ENCODE assay signal across 12 cellular contexts in the genomic region with DNA sequence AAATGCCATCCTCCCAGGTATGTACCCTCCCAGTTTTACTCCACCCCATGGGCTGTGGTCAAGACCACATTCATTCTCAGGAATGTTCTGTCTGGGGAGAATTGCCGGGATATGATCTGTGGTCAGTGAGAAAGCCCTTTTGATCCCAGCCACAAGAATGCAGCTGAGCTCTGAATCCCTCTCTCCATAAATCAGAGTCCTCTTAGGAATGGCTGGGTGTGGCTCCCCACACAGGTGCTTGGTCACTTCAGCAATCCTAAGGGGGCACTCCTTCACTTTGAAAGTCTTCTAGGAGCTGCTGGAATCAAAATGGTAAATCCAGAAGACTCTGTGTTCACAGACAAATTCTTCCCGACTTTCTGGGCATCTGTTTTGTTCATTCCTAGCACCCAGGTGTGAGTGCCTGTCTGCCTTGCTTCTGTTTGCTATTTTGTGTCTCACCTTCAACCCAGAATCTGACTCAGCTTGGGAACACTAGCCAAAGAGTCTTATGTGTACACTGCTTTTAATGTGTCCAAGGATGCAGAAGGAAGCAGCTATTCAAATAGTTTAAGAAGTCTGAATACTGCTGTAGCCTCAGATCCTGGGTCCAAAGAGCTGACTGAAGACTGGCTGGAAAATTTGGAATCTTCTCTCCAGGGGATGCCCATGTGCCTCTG.
A peak's percentile ranks its signal among the peaks of the same experiment; 100 is the strongest.
DNase-seq lines count a peak whose midpoint lies in the region; ATAC-seq and TF ChIP-seq lines count a peak whose summit lies in the region.
"Had no signal": no experiment of that assay in that cellular context is flagged by ENCODE, and none has a peak within 500 bp of the region (broad histone marks: within the 10 kb centered on the region; RNA-seq: fewer than 3 reads in every experiment).

No MANE protein-coding gene starts in this region.

- H2AFZ ChIP-seq in Karpas-422 (ENCODE audit: low read length) = no peak overlapping the region

- H4K20me1 ChIP-seq in Karpas-422 (ENCODE audit: insufficient read depth, low read depth, low read length) = no peaks in the 10 kb centered on the region

- no peak overlapping the region for H3K4me2 ChIP-seq in Karpas-422 (ENCODE audit: low read depth, low read length, poor library complexity, severe bottlenecking)

- no peak overlapping the region for H3K27ac ChIP-seq in Panc1 (ENCODE audit: low read length)
- H3K27ac ChIP-seq in Karpas-422 (ENCODE audit: low read length) = no peak overlapping the region
- H3K27ac ChIP-seq: coronary artery had no signal

- H3K79me2 ChIP-seq in Karpas-422 (ENCODE audit: low read length) = no peaks in the 10 kb centered on the region

- ATAC-seq in Panc1 (peak; percentile 34; the same call in 1 of the 2 replicates), esophagus mucosa (peak; percentile 43), HG03280 (IDR thresholded peaks at IDR 0.05; ENCODE audit: unreplicated experiment) (no peak)

- peak; percentile 79 for DNase-seq in EH (ENCODE audit: low read depth)
- no peak for DNase-seq in Panc1 (ENCODE audit: low read depth, low spot score)
- DNase-seq in non-pigmented ciliary epithelial cell (ENCODE audit: low read depth) = peak; percentile 73
- DNase-seq in HEK293T (ENCODE audit: extremely low spot score) = no peak
- DNase-seq in stimulated activated CD4-positive, alpha-beta T cell treated with anti-CD3 and anti-CD28 coated beads, Interleukin-1b, Interleukin-23, amount 100 ng/mL, for 48 hours = no peak
- DNase-seq in Karpas-422 = no peak
- DNase-seq: activated CD4-positive, CD25-positive, alpha-beta regulatory T cell treated with anti-CD3 and anti-CD28 coated beads, Interleukin-2, amount 50 U/mL, for 72 hours; nephron progenitor cell; Right ventricle myocardium superior had no signal

- no peaks in the 10 kb centered on the region for H3K9me2 ChIP-seq in Karpas-422 (replicated peaks; ENCODE audit: insufficient read depth, low read length)

- H3K4me3 ChIP-seq in Panc1 (ENCODE audit: low read depth in 2 of 2, low read length in 2 of 2) (no peak overlapping the region), Karpas-422 (ENCODE audit: low read length) (no peak overlapping the region)
- H3K4me3 ChIP-seq: coronary artery had no signal

- H3K4me1 ChIP-seq in Panc1 (ENCODE audit: control insufficient read depth, insufficient read depth, low read length) (no peaks in the 10 kb centered on the region), Karpas-422 (ENCODE audit: low read length) (no peaks in the 10 kb centered on the region)

- intact Hi-C loops in Panc1 (cut with micrococcal nuclease; ENCODE audit: unreplicated experiment) = no loop called here

- POLR2A ChIA-PET in Panc1 (lab: Charles Lee) = no interaction called here
- POLR2A ChIA-PET in HEK293T (lab: Yijun Ruan, JAX) = no interaction called here

- no TSS peak for BruUV-seq in Panc1 (replicated peaks; lab: Mats Ljungman, UMichigan)

- no peaks in the 10 kb centered on the region for H3K36me3 ChIP-seq in Panc1 (ENCODE audit: control insufficient read depth, insufficient read depth, low read length)
- H3K36me3 ChIP-seq in Karpas-422 (ENCODE audit: insufficient read depth, low read length) = no peaks in the 10 kb centered on the region

- no peaks in the 10 kb centered on the region for H3K27me3 ChIP-seq in Panc1 (ENCODE audit: control insufficient read depth, insufficient read depth, low read length)
- H3K27me3 ChIP-seq in Karpas-422 (ENCODE audit: low read length) = no peaks in the 10 kb centered on the region; the same call in 1 of the 2 replicates

- H3K9me3 ChIP-seq in Panc1 (ENCODE audit: control insufficient read depth, insufficient read depth, low read depth, low read length) = no peaks in the 10 kb centered on the region
- no peaks in the 10 kb centered on the region for H3K9me3 ChIP-seq in Karpas-422 (ENCODE audit: low read length)

- no peak for TF ChIP-seq CTCF in Panc1 (IDR thresholded peaks at IDR 0.05)

- H3K9ac ChIP-seq in Karpas-422 (ENCODE audit: low read length) = no peak overlapping the region

- in situ Hi-C loops in Panc1 (cut with HindIII; ENCODE audit: low pct_unique_long_range_greater_than_20kb, low sequenced_read_pairs) = no loop called here

- CTCF ChIA-PET in Panc1 (lab: Charles Lee) (no interaction called here), HEK293T (lab: Yijun Ruan, JAX) (no interaction called here)

TF ChIP-seq in HEK293T, 16 proteins besides CTCF, POLR2A, EP300 and RAD21:
- TF ChIP-seq FOXM1 (IDR thresholded peaks at IDR 0.05; ENCODE audit: borderline replicate concordance) = no peak
- no peak for TF ChIP-seq FOXK2 (IDR thresholded peaks at IDR 0.05)
- no peak for TF ChIP-seq LEF1 (IDR thresholded peaks at IDR 0.05; ENCODE audit: borderline replicate concordance)
- TF ChIP-seq SP1 (IDR thresholded peaks at IDR 0.05) = no peak
- TF ChIP-seq NFRKB (IDR thresholded peaks at IDR 0.05) = no peak
- TF ChIP-seq TARDBP (IDR thresholded peaks at IDR 0.05) = no peak
- TF ChIP-seq, protein P1, sequence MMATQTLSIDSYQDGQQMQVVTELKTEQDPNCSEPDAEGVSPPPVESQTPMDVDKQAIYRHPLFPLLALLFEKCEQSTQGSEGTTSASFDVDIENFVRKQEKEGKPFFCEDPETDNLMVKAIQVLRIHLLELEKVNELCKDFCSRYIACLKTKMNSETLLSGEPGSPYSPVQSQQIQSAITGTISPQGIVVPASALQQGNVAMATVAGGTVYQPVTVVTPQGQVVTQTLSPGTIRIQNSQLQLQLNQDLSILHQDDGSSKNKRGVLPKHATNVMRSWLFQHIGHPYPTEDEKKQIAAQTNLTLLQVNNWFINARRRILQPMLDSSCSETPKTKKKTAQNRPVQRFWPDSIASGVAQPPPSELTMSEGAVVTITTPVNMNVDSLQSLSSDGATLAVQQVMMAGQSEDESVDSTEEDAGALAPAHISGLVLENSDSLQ (IDR thresholded peaks at IDR 0.05) = no peak
- TF ChIP-seq BHLHE40 (IDR thresholded peaks at IDR 0.05; ENCODE audit: borderline replicate concordance) = no peak
- no peak for TF ChIP-seq ZNF384 (IDR thresholded peaks at IDR 0.05)
- no peak for TF ChIP-seq CTBP1 (IDR thresholded peaks at IDR 0.05; ENCODE audit: borderline replicate concordance)
- no peak for TF ChIP-seq HDGF (IDR thresholded peaks at IDR 0.05; ENCODE audit: borderline replicate concordance)
- TF ChIP-seq L3MBTL2 (conservative IDR thresholded peaks at IDR 0.05) = no peak
- TF ChIP-seq FOXA1 (IDR thresholded peaks at IDR 0.05) = no peak
- TF ChIP-seq ARNT (IDR thresholded peaks at IDR 0.05) = no peak
- no peak for TF ChIP-seq ELF4 (IDR thresholded peaks at IDR 0.05)
- no peak for TF ChIP-seq SUZ12 (IDR thresholded peaks at IDR 0.05)

Comparison
In these comparisons a context has a peak if more than half of its experiments do, and no peak if none do; other contexts are left out.
1. DNase-seq: peak in EH (single experiment) and non-pigmented ciliary epithelial cell (single experiment); none in Panc1 (single experiment), HEK293T (single experiment), stimulated activated CD4-positive, alpha-beta T cell treated with anti-CD3 and anti-CD28 coated beads, Interleukin-1b, Interleukin-23, amount 100 ng/mL, for 48 hours (single experiment) and Karpas-422 (single experiment).